Comparison of ENCODE assay signal across 22 cellular contexts in the genomic region with DNA sequence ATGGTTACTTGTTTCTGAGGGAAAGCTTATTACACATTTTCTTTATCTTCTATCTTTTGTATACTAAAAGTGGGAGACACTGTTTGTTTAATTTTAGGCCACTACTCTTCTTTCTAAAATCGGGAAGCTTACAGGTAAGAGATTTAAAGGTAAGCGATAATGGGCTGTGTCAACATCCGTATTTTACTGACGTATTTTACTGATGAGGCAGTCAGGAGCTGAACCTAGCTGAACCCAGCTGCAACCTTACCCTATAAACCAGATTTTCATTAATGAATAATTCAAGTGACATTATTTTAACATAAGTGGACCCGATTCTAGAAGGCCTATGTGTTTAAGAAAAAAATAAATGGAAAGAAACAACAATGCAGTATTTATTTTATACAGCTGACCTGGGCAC.
"Had no signal": no experiment of that assay in that cellular context is flagged by ENCODE, and none has a peak within 500 bp of the region (broad histone marks: within the 10 kb centered on the region; RNA-seq: fewer than 3 reads in every experiment).

No MANE protein-coding gene starts in this region.

- H3K27me3 ChIP-seq: suprapubic skin had no signal

- H3K4me3 ChIP-seq: left ventricle myocardium inferior, suprapubic skin had no signal

- H3K27me3 Mint-ChIP-seq: activated B cell treated with CpG ODN at 0.5 μM for 24 hours; activated naive CD8-positive, alpha-beta T cell treated with anti-CD3 and anti-CD28 coated beads, Interleukin-2, amount 10 ng/mL, durations not matched to agents 7 days and 5 days; progenitor cell of endocrine pancreas had no signal

- ATAC-seq: stimulated activated naive CD8-positive, alpha-beta T cell treated with anti-CD3 and anti-CD28 coated beads, Interleukin-15, Interleukin-2, amounts not matched to agents 100 U/mL and 50 U/mL, for 24 hours had no signal

- H3K27ac ChIP-seq: left ventricle myocardium inferior, suprapubic skin had no signal

- H3K9me3 Mint-ChIP-seq: activated B cell treated with CpG ODN at 0.5 μM for 24 hours; activated naive CD8-positive, alpha-beta T cell treated with anti-CD3 and anti-CD28 coated beads, Interleukin-2, amount 10 ng/mL, durations not matched to agents 7 days and 5 days; activated T-helper 2 cell treated with anti-CD3 and anti-CD28 coated beads, Interferon-gamma antibody, Interleukin-2, Interleukin-4, amounts not matched to agents 10 μg/mL and 5 μg/mL and 100 μg/mL, durations not matched to agents 14 hours and 24 hours and 36 hours; nephron progenitor cell had no signal

- H3K4me1 ChIP-seq: suprapubic skin had no signal

- H3K9me3 ChIP-seq: left ventricle myocardium inferior, SK-N-SH, suprapubic skin had no signal

- H3K4me1 Mint-ChIP-seq: activated B cell treated with CpG ODN at 0.5 μM for 24 hours, nephron progenitor cell had no signal

- DNase-seq: activated B cell treated with CpG ODN at 0.5 μM for 24 hours; activated CD4-positive, alpha-beta T cell treated with anti-CD3 and anti-CD28 coated beads for 48 hours; activated naive CD8-positive, alpha-beta T cell treated with anti-CD3 and anti-CD28 coated beads, Interleukin-2, amount 10 ng/mL, durations not matched to agents 7 days and 5 days; cerebellar nuclear complex; cortex of kidney; erythroblast; head of caudate nucleus; kidney; left ventricle myocardium inferior; mammary epithelial cell; midbrain; nephron progenitor cell; occipital lobe; SHP77 treated with DMSO at 0.1 percent for 48 hours; SK-N-SH; stimulated activated CD4-positive, alpha-beta T cell treated with anti-CD3 and anti-CD28 coated beads, Interleukin-12 subunit alpha, Interleukin-12 subunit beta, amount 100 ng/mL, for 4 hours; stimulated activated CD4-positive, alpha-beta T cell treated with anti-CD3 and anti-CD28 coated beads, Interleukin-1b, Interleukin-23, amount 100 ng/mL, for 48 hours; stimulated activated naive CD8-positive, alpha-beta T cell treated with anti-CD3 and anti-CD28 coated beads, Interleukin-15, Interleukin-2, amounts not matched to agents 100 U/mL and 50 U/mL, for 24 hours; trophoblast cell had no signal

- H3K4me3 Mint-ChIP-seq: activated B cell treated with CpG ODN at 0.5 μM for 24 hours; activated naive CD8-positive, alpha-beta T cell treated with anti-CD3 and anti-CD28 coated beads, Interleukin-2, amount 10 ng/mL, durations not matched to agents 7 days and 5 days; nephron progenitor cell had no signal

- H3K27ac Mint-ChIP-seq: activated B cell treated with CpG ODN at 0.5 μM for 24 hours; activated naive CD8-positive, alpha-beta T cell treated with anti-CD3 and anti-CD28 coated beads, Interleukin-2, amount 10 ng/mL, durations not matched to agents 7 days and 5 days; activated T-helper 2 cell treated with anti-CD3 and anti-CD28 coated beads, Interferon-gamma antibody, Interleukin-2, Interleukin-4, amounts not matched to agents 10 μg/mL and 5 μg/mL and 100 μg/mL, durations not matched to agents 14 hours and 24 hours and 36 hours; nephron progenitor cell; progenitor cell of endocrine pancreas had no signal
